29 cellular contexts compared by ENCODE assay signal in genomic region chr16:86068722-86069121, GRCh38.
"Had no signal": no experiment of that assay in that cellular context is flagged by ENCODE, and none has a peak within 500 bp of the region (broad histone marks: within the 10 kb centered on the region; RNA-seq: fewer than 3 reads in every experiment).

No MANE protein-coding gene starts in this region.

- H3K27ac ChIP-seq: neutrophil, pancreas, prostate gland, skin epidermis, stomach, thoracic aorta, thyroid gland, tibial nerve, vagina had no signal

- FAIRE-seq: pancreas, urothelium cell line had no signal

- H3K4me1 ChIP-seq: pancreas, prostate gland, thyroid gland, vagina had no signal

- H3K36me3 ChIP-seq: neutrophil, pancreas, prostate gland, spleen, stomach, thoracic aorta, thyroid gland, tibial nerve, upper lobe of left lung, vagina had no signal

- H3K9me3 ChIP-seq: neutrophil, pancreas, prostate gland, spleen, stomach, thoracic aorta, thyroid gland, tibial nerve, upper lobe of left lung, vagina had no signal

- ATAC-seq: naive thymus-derived CD8-positive, alpha-beta T cell; natural killer cell treated with Interleukin-12 subunit alpha and Interleukin-12 subunit beta and Interleukin-15 and Interleukin-18, amount 100 ng/mL, for 72 hours; pancreas; right cardiac atrium; sciatic nerve; stimulated activated naive B cell treated with anti-CD40 and anti-IgM and Interleukin-4, amounts not matched to agents 10 μg/mL and 1 μg/mL and 100 μg/mL, for 72 hours had no signal

- H3K4me3 ChIP-seq: pancreas, prostate gland, skin epidermis, smooth muscle cell, spleen, stomach, thoracic aorta, thyroid gland, tibial nerve, upper lobe of left lung, vagina had no signal

- H3K27me3 ChIP-seq: pancreas, thyroid gland, vagina had no signal

- H3K4me2 ChIP-seq: smooth muscle cell had no signal

- DNase-seq: naive B cell; nephron progenitor cell; nucleus accumbens; retina; spleen; stimulated activated CD4-positive, alpha-beta T cell treated with anti-CD3 and anti-CD28 coated beads, Interleukin-12 subunit alpha, Interleukin-12 subunit beta, amount 100 ng/mL, for 4 hours; stimulated activated CD4-positive, alpha-beta T cell treated with anti-CD3 and anti-CD28 coated beads, Interleukin-1b, Interleukin-23, amount 100 ng/mL, for 48 hours; stimulated activated CD4-positive, alpha-beta T cell treated with anti-CD3 and anti-CD28 coated beads, Interleukin-4, amount 100 ng/mL, for 1 hour; stimulated activated CD4-positive, alpha-beta T cell treated with anti-CD3 and anti-CD28 coated beads, Interleukin-4, amount 100 ng/mL, for 4 hours; stimulated activated CD8-positive, alpha-beta memory T cell treated with anti-CD3 and anti-CD28 coated beads, Interleukin-4, amount 100 ng/mL, for 48 hours; stimulated activated naive B cell treated with anti-CD40 and anti-IgM and Interleukin-4, amounts not matched to agents 10 μg/mL and 1 μg/mL and 100 μg/mL, for 72 hours; stimulated activated naive CD4-positive, alpha-beta T cell treated with Interleukin-2 at 50 U/mL for 16 hours; stomach; thyroid gland; trophoblast cell; upper lobe of left lung had no signal
